In genomic region chr18:62325806-62326645, GRCh38 we compare ENCODE assay signal across 8 cellular contexts. TPM values are rescaled to one million over a fixed set of nuclear protein-coding genes. Genes with fewer than 3 reads are reported as not detected.
DNase-seq lines count a peak whose midpoint lies in the region; ATAC-seq and TF ChIP-seq lines count a peak whose summit lies in the region.

No MANE protein-coding gene starts in this region.

- peaks cover 47% of the 10 kb centered on the region for H3K4me1 ChIP-seq in HUES64 (ENCODE audit: insufficient read depth, low read length)
- H3K4me1 ChIP-seq in fibroblast of lung (ENCODE audit: control insufficient read depth, extremely low read depth, insufficient read depth, low read length), result peaks cover 9% of the 10 kb centered on the region
- peaks cover 21 to 26% of the 10 kb centered on the region in 2 experiments for H3K4me1 ChIP-seq in neutrophil (ENCODE audit: control insufficient read depth in 1 of 2, insufficient read depth in 1 of 2, low read depth in 1 of 2, low read length in 1 of 2)

- WGBS in HUES64, result 5% methylated on average over 45 of the region's 45 CpGs

- H3K4me3 ChIP-seq in HUES64 (ENCODE audit: low read length) (peak overlapping the region; percentile 75), fibroblast of lung (replicated peaks in 1 of 4; ENCODE audit: control extremely low read depth in 1 of 4, insufficient read depth in 1 of 4, low read depth in 3 of 4, low read length in 4 of 4) (peak overlapping the region; percentile 20 to 53 (median 36)), neutrophil (ENCODE audit: low read depth in 1 of 2, low read length in 1 of 2) (peak overlapping the region; percentile 43 to 61)

- peaks cover 2% of the 10 kb centered on the region for H4K20me1 ChIP-seq in fibroblast of lung (ENCODE audit: control insufficient read depth, extremely low read depth, insufficient read depth, low read length)

- H3K9ac ChIP-seq in HUES64 (ENCODE audit: low read depth, low read length) (peak overlapping the region; percentile 66), fibroblast of lung (ENCODE audit: insufficient read depth, low read length) (no peak overlapping the region)

- TF ChIP-seq CTCF in fibroblast of lung (conservative IDR thresholded peaks at IDR 0.05 in 1 of 2, IDR thresholded peaks at IDR 0.05 in 1 of 2; ENCODE audit: low read depth in 1 of 2, low read length in 2 of 2) (no peak), neutrophil (IDR thresholded peaks at IDR 0.05) (no peak)

- peak overlapping the region; percentile 86 for H3K4me2 ChIP-seq in fibroblast of lung (ENCODE audit: extremely low read depth, insufficient read depth, low read length)

- peak overlapping the region; percentile 3 for H2AFZ ChIP-seq in fibroblast of lung (ENCODE audit: low read length)

- no peak for ATAC-seq in HG03196 (IDR thresholded peaks at IDR 0.05; ENCODE audit: unreplicated experiment)

- H3K27ac ChIP-seq in HUES64 (ENCODE audit: low read depth, low read length), result no peak overlapping the region
- no peak overlapping the region for H3K27ac ChIP-seq in fibroblast of lung (ENCODE audit: insufficient read depth, low read length)
- H3K27ac ChIP-seq in neutrophil, result no peak overlapping the region

- H3K36me3 ChIP-seq in HUES64 (ENCODE audit: insufficient read depth, low read length) (no peaks in the 10 kb centered on the region), fibroblast of lung (ENCODE audit: control insufficient read depth, insufficient read depth, low read length) (no peaks in the 10 kb centered on the region), neutrophil (no peaks in the 10 kb centered on the region)

- H3K9me3 ChIP-seq in HUES64 (ENCODE audit: insufficient read depth, low read depth, low read length), result no peaks in the 10 kb centered on the region
- no peaks in the 10 kb centered on the region for H3K9me3 ChIP-seq in fibroblast of lung (ENCODE audit: control insufficient read depth, insufficient read depth, low read depth, low read length)
- H3K9me3 ChIP-seq in neutrophil, result no peaks in the 10 kb centered on the region

- DNase-seq in SHP77 (lab: John Stamatoyannopoulos, UW) (peak; percentile 14 to 31), SHP77 treated with DMSO at 0.1 percent for 48 hours (lab: John Stamatoyannopoulos, UW) (no peak), fibroblast of lung (ENCODE audit: low read depth in 2 of 2) (peak; percentile 25), NCI-H524 treated with DMSO at 0.1 percent for 48 hours (lab: John Stamatoyannopoulos, UW) (no peak)
- peak; percentile 12 to 13 for DNase-seq in activated CD4-positive, alpha-beta T cell treated with anti-CD3 and anti-CD28 coated beads, Interleukin-2, amount 50 U/mL, for 24 hours (ENCODE audit: low read depth in 1 of 2, low spot score in 1 of 2)

- no peaks in the 10 kb centered on the region for H3K79me2 ChIP-seq in fibroblast of lung (ENCODE audit: control insufficient read depth, insufficient read depth, low read length)

- H3K27me3 ChIP-seq in HUES64 (ENCODE audit: insufficient read depth, low read length) (peaks cover 71% of the 10 kb centered on the region), fibroblast of lung (ENCODE audit: control insufficient read depth, insufficient read depth, low read length) (peaks cover 49% of the 10 kb centered on the region), neutrophil (peaks cover 95% of the 10 kb centered on the region)

RNA-seq across cellular contexts. Expression of gene TNFRSF11A, which starts 0.9 kb away (rescaled TPM):
- polyA plus RNA-seq in HUES64 (2013, experiment 1 of 2), result 6.6 TPM
- 3.6 TPM for polyA plus RNA-seq in HUES64 (2013, experiment 2 of 2)
- 0.26 and 0.66 TPM in 2 replicates for total RNA-seq in fibroblast of lung
- 0.11 and 0.45 TPM in 2 replicates for polyA plus RNA-seq in fibroblast of lung
- 0.20 and 0.40 TPM in 2 replicates for polyA plus RNA-seq in fibroblast of lung (2012)
- 2.9 TPM in 1 of 2 replicates, not detected in the other for polyA minus RNA-seq in fibroblast of lung (ENCODE audit: low replicate concordance)

Comparison
In these comparisons a context has a peak if more than half of its experiments do, and no peak if none do; other contexts are left out.
1. DNase-seq: peak in SHP77 (2 of 2), activated CD4-positive, alpha-beta T cell treated with anti-CD3 and anti-CD28 coated beads, Interleukin-2, amount 50 U/mL, for 24 hours (2 of 2) and fibroblast of lung (2 of 2); none in SHP77 treated with DMSO at 0.1 percent for 48 hours (single experiment) and NCI-H524 treated with DMSO at 0.1 percent for 48 hours (single experiment).
2. Peak in every context shown above with its lines, with median percentiles within 50 percentile points of each other: H3K4me3 ChIP-seq.